Comparison of ENCODE assay signal across 5 cellular contexts in the genomic region with DNA sequence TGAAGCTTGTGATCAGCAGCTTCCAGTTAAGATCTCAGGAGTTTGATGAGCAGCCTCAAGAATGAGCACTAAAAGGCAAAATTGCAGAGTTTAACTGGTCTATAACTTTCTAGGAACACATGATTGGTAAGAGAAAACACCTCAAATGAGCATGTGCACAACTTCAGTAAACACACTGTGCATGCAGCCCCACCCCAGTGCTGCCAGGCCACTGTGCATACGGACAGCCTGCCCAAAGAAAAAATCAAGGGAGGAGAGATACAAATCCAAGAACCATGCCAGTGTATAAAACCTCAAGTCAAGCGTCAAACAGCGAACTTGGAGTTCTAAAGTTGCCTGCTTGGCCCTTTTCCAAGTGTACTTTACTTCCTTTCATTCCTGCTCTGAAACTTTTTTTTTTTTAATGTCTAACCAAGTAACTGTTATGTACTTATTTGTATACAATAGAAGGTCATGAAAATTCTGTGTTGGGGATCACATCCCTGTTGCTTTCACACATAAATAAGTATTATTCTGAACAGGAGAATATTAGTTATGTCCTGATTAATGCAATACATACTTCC.
"Had no signal": no experiment of that assay in that cellular context is flagged by ENCODE, and none has a peak within 500 bp of the region (broad histone marks: within the 10 kb centered on the region; RNA-seq: fewer than 3 reads in every experiment).

No MANE protein-coding gene starts in this region.

- FAIRE-seq: H54, HTR-8/SVneo had no signal

- DNase-seq: H9, HCEC 1CT had no signal

- H3K4me2 ChIP-seq: GM23338 had no signal

- H3K4me3 ChIP-seq: GM23338 had no signal

- ATAC-seq: GM23338 had no signal

- H2AFZ ChIP-seq: GM23338 had no signal
